15 cellular contexts compared by ENCODE assay signal in genomic region chr14:77638738-77639137, GRCh38. TPM values are rescaled to one million over a fixed set of nuclear protein-coding genes. Genes with fewer than 3 reads are reported as not detected.
DNase-seq lines count a peak whose midpoint lies in the region; ATAC-seq and TF ChIP-seq lines count a peak whose summit lies in the region.
"Had no signal": no experiment of that assay in that cellular context is flagged by ENCODE, and none has a peak within 500 bp of the region (broad histone marks: within the 10 kb centered on the region; RNA-seq: fewer than 3 reads in every experiment).

No MANE protein-coding gene starts in this region.

- BruUV-seq in PC-3 (replicated peaks; lab: Mats Ljungman, UMichigan) = no TSS peak

- H3K79me2 ChIP-seq in PC-3 (ENCODE audit: low read length) = no peaks in the 10 kb centered on the region

- peak; percentile 70 for ATAC-seq in PC-3
- peak; percentile 19 for ATAC-seq in omental fat pad (ENCODE audit: low FRiP score)
- ATAC-seq: activated T-cell treated with anti-CD3 and anti-CD28 coated beads, Interleukin-2, amount 50 U/mL, for 4 hours; esophagus mucosa; GM12878 had no signal

- H3K4me2 ChIP-seq in PC-3 (ENCODE audit: low read length) = peak overlapping the region; percentile 48; the same call in 1 of the 2 replicates

- H3K9ac ChIP-seq in PC-3 (ENCODE audit: low read length) = peak overlapping the region; percentile 33

- in situ Hi-C loops in GM13976 (cut with MboI; ENCODE audit: low sequenced_read_pairs, unreplicated experiment) = no loop called here

- H4K20me1 ChIP-seq in PC-3 (ENCODE audit: low read length) = no peaks in the 10 kb centered on the region

- H3F3A ChIP-seq in PC-3 (ENCODE audit: low read length, unreplicated experiment) = no peaks in the 10 kb centered on the region

- POLR2A ChIA-PET in PC-3 (lab: Charles Lee; ENCODE audit: unreplicated experiment) = no interaction called here

- intact Hi-C loops in PC-3 (cut with micrococcal nuclease) = no loop called here

- DNase-seq in Daoy (ENCODE audit: low read depth) (peak; percentile 75), PC-3 (peak; percentile 82), dermis blood vessel endothelial cell (peak; percentile 36), omental fat pad (ENCODE audit: low spot score) (no peak), GM13976 (ENCODE audit: low spot score) (no peak), midbrain (lab: John Stamatoyannopoulos, UW) (no peak)
- DNase-seq in effector CD4-positive, alpha-beta T cell = no peak
- DNase-seq in activated CD8-positive, alpha-beta memory T cell treated with anti-CD3 and anti-CD28 coated beads, Interleukin-2, amount 50 U/mL, for 4 hours = no peak
- DNase-seq: activated T-cell treated with anti-CD3 and anti-CD28 coated beads, Interleukin-2, amount 50 U/mL, for 4 hours; MM.1S; NCI-H2227 treated with DMSO at 0.1 percent for 48 hours; nephron progenitor cell; SHP77 had no signal

- peaks cover 10% of the 10 kb centered on the region for H3K4me1 ChIP-seq in PC-3 (ENCODE audit: insufficient read depth, low read length)

- H3K27ac ChIP-seq in PC-3 (ENCODE audit: low read length) = peak overlapping the region; percentile 83

- no peak overlapping the region for H3K4me3 ChIP-seq in PC-3 (ENCODE audit: low read length)
- H3K4me3 ChIP-seq: GM12878 had no signal

- H3K9me2 ChIP-seq in PC-3 (replicated peaks; ENCODE audit: low read length) = no peaks in the 10 kb centered on the region

- CTCF ChIA-PET in PC-3 (lab: Charles Lee) = no interaction called here

- H3K27me3 ChIP-seq in PC-3 (ENCODE audit: low read length) = no peaks in the 10 kb centered on the region

- H3K36me3 ChIP-seq in PC-3 (ENCODE audit: low read depth, low read length) = 0 out of 2 replicates have a peak, but pooled peaks cover under 1% of the 10 kb centered on the region

- peaks cover 6% of the 10 kb centered on the region; the same call in 1 of the 2 replicates for H3K9me3 ChIP-seq in PC-3 (ENCODE audit: low read length)

- H2AFZ ChIP-seq in PC-3 (ENCODE audit: low read length) = 0 out of 2 replicates have a peak overlapping the region, but pooled peaks have one; percentile 15

- TF ChIP-seq CTCF in PC-3 (conservative IDR thresholded peaks at IDR 0.05; ENCODE audit: low read depth, low read length) (no peak), omental fat pad (IDR thresholded peaks at IDR 0.05) (no peak), GM13976 (IDR thresholded peaks at IDR 0.05; ENCODE audit: borderline replicate concordance, control extremely low read depth, extremely low read depth, insufficient read depth, missing control alignments) (no peak)

RNA-seq across cellular contexts. Expression of gene SPTLC2, which starts 22.3 kb away (rescaled TPM):
- total RNA-seq in Daoy (2014; rRNA removed; shearing (Covaris generic)) = 19.5 and 26.3 TPM in 2 replicates
- total RNA-seq in PC-3 (2014; rRNA removed) (25.6 and 27.6 TPM in 2 replicates), dermis blood vessel endothelial cell (104 and 143 TPM in 2 replicates), omental fat pad (10 to 100 TPM; 23.5 to 73.6 (median 52.3) TPM)

Comparison
In these comparisons a context has a peak if more than half of its experiments do, and no peak if none do; other contexts are left out.
1. DNase-seq: peak in Daoy (single experiment), PC-3 (single experiment) and dermis blood vessel endothelial cell (single experiment); none in omental fat pad (single experiment), GM13976 (single experiment), effector CD4-positive, alpha-beta T cell (single experiment), midbrain (single experiment) and activated CD8-positive, alpha-beta memory T cell treated with anti-CD3 and anti-CD28 coated beads, Interleukin-2, amount 50 U/mL, for 4 hours (single experiment).